35 cellular contexts compared by ENCODE assay signal in the genomic region with DNA sequence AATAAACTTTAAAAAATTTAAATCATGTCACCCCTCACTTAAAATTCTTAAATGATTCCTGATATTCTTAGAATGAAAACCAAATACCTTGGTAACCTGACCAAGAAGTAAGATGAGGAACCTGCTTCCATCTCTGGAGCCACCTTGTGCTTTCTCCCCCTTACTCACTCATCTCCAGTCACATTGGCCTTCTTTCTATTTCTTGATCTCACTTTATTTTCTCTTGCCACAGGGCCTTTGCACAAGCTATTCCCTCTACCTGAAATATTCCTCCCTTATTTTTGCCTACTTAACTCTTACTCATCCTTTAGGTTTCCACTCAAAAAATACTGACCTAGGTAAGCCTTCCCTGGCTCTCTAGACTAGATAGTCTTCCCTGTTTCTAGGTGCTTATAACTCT. TPM values are rescaled to one million over a fixed set of nuclear protein-coding genes. Genes with fewer than 3 reads are reported as not detected.
A peak's percentile ranks its signal among the peaks of the same experiment; 100 is the strongest.
DNase-seq lines count a peak whose midpoint lies in the region; ATAC-seq, FAIRE-seq and TF ChIP-seq lines count a peak whose summit lies in the region.
"Had no signal": no experiment of that assay in that cellular context is flagged by ENCODE, and none has a peak within 500 bp of the region (broad histone marks: within the 10 kb centered on the region; RNA-seq: fewer than 3 reads in every experiment).

No MANE protein-coding gene starts in this region.

- no peak overlapping the region for H3K27ac Mint-ChIP-seq in activated CD4-positive, alpha-beta T cell treated with anti-CD3 and anti-CD28 coated beads, Interleukin-2, amount 10 ng/mL, durations not matched to agents 24 days and 14 days
- H3K27ac Mint-ChIP-seq: B cell; CD14-positive monocyte; CD4-positive, alpha-beta T cell; CD8-positive, alpha-beta T cell had no signal

- H3K9me1 ChIP-seq in K562 (ENCODE audit: control insufficient read depth, insufficient read depth, low read length), result no peaks in the 10 kb centered on the region

- peak; percentile 13 for DNase-seq in activated CD4-positive, alpha-beta T cell treated with anti-CD3 and anti-CD28 coated beads, Interleukin-2, amount 10 ng/mL, durations not matched to agents 24 days and 14 days
- no peak for DNase-seq in activated CD4-positive, alpha-beta T cell treated with anti-CD3 and anti-CD28 coated beads, Interleukin-2, amount 50 U/mL, for 4 hours
- DNase-seq in K562 (ENCODE audit: extremely low read depth in 1 of 4, low spot score in 3 of 4) (no peak), NCI-H69 (lab: John Stamatoyannopoulos, UW) (no peak), aorta (no peak)
- DNase-seq: 8988T; ACHN; AML-193; BE2C; C1 segment of cervical spinal cord; Caco-2; Calu3; CD4-positive, alpha-beta memory T cell; CD4-positive, alpha-beta T cell; CD4-positive, CD25-positive, alpha-beta regulatory T cell; CD8-positive, alpha-beta memory T cell; CD8-positive, alpha-beta T cell; COR-L47; DMS 273 treated with DMSO at 0.1 percent for 48 hours; DMS153; DMS53; DMS79; DMS79 treated with DMSO at 0.1 percent for 48 hours; DND-41; EL had no signal

- H3K4me3 Mint-ChIP-seq in activated CD4-positive, alpha-beta T cell treated with anti-CD3 and anti-CD28 coated beads, Interleukin-2, amount 10 ng/mL, durations not matched to agents 24 days and 14 days, result no peak overlapping the region
- H3K4me3 Mint-ChIP-seq: B cell; CD14-positive monocyte; CD4-positive, alpha-beta memory T cell; CD4-positive, alpha-beta T cell; CD4-positive, CD25-positive, alpha-beta regulatory T cell; CD8-positive, alpha-beta T cell had no signal

- TF ChIP-seq CTCF in HEK293 (tag by site-specific recombination; IDR thresholded peaks at IDR 0.05) (no peak), K562 (IDR thresholded peaks at IDR 0.05 in 2 of 3, conservative IDR thresholded peaks at IDR 0.05 in 1 of 3; ENCODE audit: insufficient read depth in 2 of 3, low read depth in 1 of 3, low read length in 3 of 3) (no peak)

- no peak for FAIRE-seq in K562 (lab: Jason Lieb, UNC)
- FAIRE-seq: A204.1, A549, D721Med had no signal

- H3K9me3 Mint-ChIP-seq in activated CD4-positive, alpha-beta T cell treated with anti-CD3 and anti-CD28 coated beads, Interleukin-2, amount 10 ng/mL, durations not matched to agents 24 days and 14 days, result no peaks in the 10 kb centered on the region
- H3K9me3 Mint-ChIP-seq: CD14-positive monocyte; CD4-positive, alpha-beta T cell; CD4-positive, CD25-positive, alpha-beta regulatory T cell; CD8-positive, alpha-beta memory T cell; CD8-positive, alpha-beta T cell had no signal

- TF ChIP-seq RAD21 in K562 (CRISPR knock-in tag; conservative IDR thresholded peaks at IDR 0.05 in 1 of 2, IDR thresholded peaks at IDR 0.05 in 1 of 2), result no peak

- H3K9me3 ChIP-seq in HEK293 (ENCODE audit: control insufficient read depth, insufficient read depth, low read depth, low read length) (no peaks in the 10 kb centered on the region), K562 (replicated peaks; ENCODE audit: control insufficient read depth, insufficient read depth, low read depth, low read length) (no peaks in the 10 kb centered on the region), aorta (ENCODE audit: control insufficient read depth, low read length) (no peaks in the 10 kb centered on the region)
- H3K9me3 ChIP-seq: A549; BE2C; BLaER1; BLaER1 treated with 17β-estradiol and CSF1 and Interleukin-3, amounts not matched to agents 10 nM and 100 nM; Caco-2 had no signal

- POLR2A ChIA-PET in HEK293 (lab: Yijun Ruan, JAX) (no interaction called here), K562 (lab: Yijun Ruan, JAX) (interaction anchor here (0.5 kb wide), 1 partner anchor 189 kb away, joined by 3 read pairs; no protein-coding TSS in a partner anchor)

- H4K20me1 ChIP-seq in K562 (replicated peaks; ENCODE audit: control insufficient read depth, insufficient read depth, low read length), result no peaks in the 10 kb centered on the region
- H4K20me1 ChIP-seq: BLaER1; BLaER1 treated with 17β-estradiol and CSF1 and Interleukin-3, amounts not matched to agents 10 nM and 100 nM had no signal

- H3K4me3 ChIP-seq in HEK293 (ENCODE audit: low read depth, low read length), result no peak overlapping the region
- no peak overlapping the region for H3K4me3 ChIP-seq in K562
- no peak overlapping the region for H3K4me3 ChIP-seq in aorta (ENCODE audit: low read length in 2 of 2)
- H3K4me3 ChIP-seq: A549; BLaER1; BLaER1 treated with 17β-estradiol and CSF1 and Interleukin-3, amounts not matched to agents 10 nM and 100 nM had no signal

- H3K79me2 ChIP-seq in K562 (ENCODE audit: control insufficient read depth, insufficient read depth, low read length), result peaks cover 15% of the 10 kb centered on the region

- intact Hi-C loops in activated CD4-positive, alpha-beta T cell treated with anti-CD3 and anti-CD28 coated beads, Interleukin-2, amount 10 ng/mL, durations not matched to agents 24 days and 14 days (cut with micrococcal nuclease), result no loop called here
- intact Hi-C loops in K562 (cut with micrococcal nuclease), result no loop called here
- intact Hi-C loops in aorta (cut with DNase I), result no loop called here

- no peak for ATAC-seq in K562
- ATAC-seq in aorta (ENCODE audit: low FRiP score), result no peak
- ATAC-seq: A549; CD8-positive, alpha-beta T cell had no signal

- H3K36me3 ChIP-seq in HEK293 (ENCODE audit: control insufficient read depth in 2 of 2, insufficient read depth in 1 of 2, low read length in 2 of 2), result peaks cover 28 to 54% of the 10 kb centered on the region in 2 experiments
- H3K36me3 ChIP-seq in K562 (ENCODE audit: control insufficient read depth, insufficient read depth, low read length), result peaks cover 11% of the 10 kb centered on the region; the same call in 2 of the 3 replicates
- peaks cover 0 to 3% of the 10 kb centered on the region in 2 donors for H3K36me3 ChIP-seq in aorta (ENCODE audit: control insufficient read depth in 1 of 2, insufficient read depth in 2 of 2, low read length in 1 of 2)

- H3K4me2 ChIP-seq in K562 (ENCODE audit: insufficient read depth, low read length), result no peak overlapping the region
- H3K4me2 ChIP-seq: A549; BLaER1; BLaER1 treated with 17β-estradiol and CSF1 and Interleukin-3, amounts not matched to agents 10 nM and 100 nM had no signal

- BruUV-seq in K562 (replicated peaks; lab: Mats Ljungman, UMichigan), result no TSS peak

- CTCF ChIA-PET in HEK293 (lab: Yijun Ruan, JAX) (no interaction called here), K562 (lab: Yijun Ruan, JAX; ENCODE audit: low intra/inter-chr PET ratio) (no interaction called here)

- H3K36me3 Mint-ChIP-seq in activated CD4-positive, alpha-beta T cell treated with anti-CD3 and anti-CD28 coated beads, Interleukin-2, amount 10 ng/mL, durations not matched to agents 24 days and 14 days (ENCODE audit: low read depth), result peaks cover 24% of the 10 kb centered on the region

- in situ Hi-C loops in K562 (cut with MboI), result no loop called here

- H2AFZ ChIP-seq in K562 (ENCODE audit: low read depth, low read length), result no peak overlapping the region

- no peak overlapping the region for H3K9ac ChIP-seq in K562 (ENCODE audit: insufficient read depth in 1 of 2, low read depth in 2 of 2, low read length in 2 of 2)
- H3K9ac ChIP-seq: BLaER1; BLaER1 treated with 17β-estradiol and CSF1 and Interleukin-3, amounts not matched to agents 10 nM and 100 nM had no signal

- TF ChIP-seq EP300 in K562 (IDR thresholded peaks at IDR 0.05; ENCODE audit: low read length), result no peak

- H3K27ac ChIP-seq in HEK293 (ENCODE audit: extremely low read depth, low read depth, low read length) (no peak overlapping the region), K562 (ENCODE audit: extremely low read depth, low read depth, low read length) (no peak overlapping the region), aorta (ENCODE audit: low read depth in 1 of 2, low read length in 2 of 2) (no peak overlapping the region)
- H3K27ac ChIP-seq: 22Rv1; A549; BLaER1; BLaER1 treated with 17β-estradiol and CSF1 and Interleukin-3, amounts not matched to agents 10 nM and 100 nM; C4-2B had no signal

- peaks cover 10% of the 10 kb centered on the region for H3K4me1 Mint-ChIP-seq in activated CD4-positive, alpha-beta T cell treated with anti-CD3 and anti-CD28 coated beads, Interleukin-2, amount 10 ng/mL, durations not matched to agents 24 days and 14 days

- no peaks in the 10 kb centered on the region for H3K27me3 Mint-ChIP-seq in activated CD4-positive, alpha-beta T cell treated with anti-CD3 and anti-CD28 coated beads, Interleukin-2, amount 10 ng/mL, durations not matched to agents 24 days and 14 days
- H3K27me3 Mint-ChIP-seq: B cell; CD4-positive, alpha-beta memory T cell; CD4-positive, alpha-beta T cell; CD4-positive, CD25-positive, alpha-beta regulatory T cell; CD8-positive, alpha-beta memory T cell had no signal

- no peak for TF ChIP-seq POLR2A in K562 (conservative IDR thresholded peaks at IDR 0.05)

- no peaks in the 10 kb centered on the region for H3K4me1 ChIP-seq in HEK293 (ENCODE audit: control insufficient read depth, insufficient read depth, low read length)
- peaks cover 0 to 2% of the 10 kb centered on the region in 2 experiments; a peak in 2 of 5 replicates for H3K4me1 ChIP-seq in K562 (replicated peaks in 1 of 2; ENCODE audit: control insufficient read depth in 2 of 2, insufficient read depth in 2 of 2, low read length in 2 of 2)
- H3K4me1 ChIP-seq in aorta (ENCODE audit: control insufficient read depth in 1 of 2, insufficient read depth in 2 of 2, low read length in 2 of 2), result no peaks in the 10 kb centered on the region
- H3K4me1 ChIP-seq: BE2C had no signal

- H3K27me3 ChIP-seq in K562 (ENCODE audit: control insufficient read depth in 2 of 2, insufficient read depth in 2 of 2, low read length in 2 of 2), result no peaks in the 10 kb centered on the region
- H3K27me3 ChIP-seq in aorta (ENCODE audit: control insufficient read depth in 1 of 2, insufficient read depth in 2 of 2, low read length in 1 of 2), result no peaks in the 10 kb centered on the region
- H3K27me3 ChIP-seq: BE2C; BLaER1; BLaER1 treated with 17β-estradiol and CSF1 and Interleukin-3, amounts not matched to agents 10 nM and 100 nM had no signal

RNA-seq across cellular contexts. Expression of a gene that starts 5.1 kb away (rescaled TPM):
- 55.8 and 62.0 TPM in 2 replicates for total RNA-seq in activated CD4-positive, alpha-beta T cell treated with anti-CD3 and anti-CD28 coated beads, Interleukin-2, amount 10 ng/mL, durations not matched to agents 24 days and 14 days
- 10.0 and 10.6 TPM in 2 replicates for total RNA-seq in K562 (2011; cell fraction: chromatin; rRNA removed; ENCODE audit: low replicate concordance)
- total RNA-seq in K562 (2011; cell fraction: nucleolus; rRNA removed), result 13.5 and 21.8 TPM in 2 replicates
- 12.1 and 13.6 TPM in 2 replicates for total RNA-seq in K562 (2011; cell fraction: nucleoplasm; rRNA removed)
- total RNA-seq in K562 (2014; rRNA removed), result 36.0 and 46.5 TPM in 2 replicates
- 51.0 and 64.9 TPM in 2 replicates for total RNA-seq in K562 (2014; rRNA removed; fragmentation: Illumina TruSeq; extraction: Trizol)
- 57.6 and 66.2 TPM in 2 replicates for total RNA-seq in K562 (2015; rRNA removed; fragmentation: Illumina TruSeq; extraction: Trizol)
- total RNA-seq in K562 (2021), result 46.6 and 48.9 TPM in 2 replicates
- polyA plus RNA-seq in K562 (2011; rRNA removed), result 33.4 and 36.0 TPM in 2 replicates
- 11.8 and 16.9 TPM in 2 replicates for polyA plus RNA-seq in K562 (2011; cell fraction: cytosol; rRNA removed)
- 21.2 and 28.0 TPM in 2 replicates for polyA plus RNA-seq in K562 (2011; cell fraction: nucleus; rRNA removed)
- polyA plus RNA-seq in K562 (2012), result 74.0 and 74.2 TPM in 2 replicates
- polyA plus RNA-seq in K562 (2014; fragmentation: Illumina TruSeq; extraction: Trizol), result 76.9 and 102 TPM in 2 replicates
- polyA plus RNA-seq in K562 (2014; fragmentation: Nextera tagmentation; extraction: Ambion mirVana), result 10 to 100 TPM; 60.1 to 65.9 TPM
- polyA plus RNA-seq in K562 (2014; rRNA removed), result 42.4 and 48.5 TPM in 2 replicates
- polyA minus RNA-seq in K562 (2011; rRNA and poly(A)+ RNA removed), result 22.9 and 28.4 TPM in 2 replicates
- 13.4 and 25.2 TPM in 2 replicates for polyA minus RNA-seq in K562 (2011; cell fraction: cytosol; rRNA and poly(A)+ RNA removed)
- polyA minus RNA-seq in K562 (2011; cell fraction: nucleus; rRNA and poly(A)+ RNA removed), result 27.6 and 32.0 TPM in 2 replicates
- 10 to 100 TPM; 36.2 to 44.4 TPM for total RNA-seq in aorta
- 100 to 1,000 TPM in 1 of 2 donors, 10 to 100 TPM in 1; 59.5 to 130 TPM for polyA plus RNA-seq in aorta

RNA-seq across cellular contexts. Expression of a gene that starts 5.2 kb away (rescaled TPM):
- total RNA-seq in activated CD4-positive, alpha-beta T cell treated with anti-CD3 and anti-CD28 coated beads, Interleukin-2, amount 10 ng/mL, durations not matched to agents 24 days and 14 days, result 92.3 and 97.5 TPM in 2 replicates
- 57.8 and 125 TPM in 2 replicates for total RNA-seq in K562 (2011; cell fraction: chromatin; rRNA removed; ENCODE audit: low replicate concordance)
- 36.4 and 41.7 TPM in 2 replicates for total RNA-seq in K562 (2011; cell fraction: nucleolus; rRNA removed)
- total RNA-seq in K562 (2011; cell fraction: nucleoplasm; rRNA removed), result 71.3 and 122 TPM in 2 replicates
- total RNA-seq in K562 (2014; rRNA removed) (71.0 and 85.8 TPM in 2 replicates), K562 (2014; rRNA removed; fragmentation: Illumina TruSeq; extraction: Trizol) (93.2 and 111 TPM in 2 replicates), K562 (2015; rRNA removed; fragmentation: Illumina TruSeq; extraction: Trizol) (78.3 and 88.7 TPM in 2 replicates), K562 (2021) (64.2 and 66.3 TPM in 2 replicates), aorta (10 to 100 TPM; 50.0 to 52.8 TPM)
- polyA plus RNA-seq in K562 (2011; rRNA removed) (91.7 and 112 TPM in 2 replicates), K562 (2014; fragmentation: Illumina TruSeq; extraction: Trizol) (92.0 and 93.6 TPM in 2 replicates), K562 (2014; fragmentation: Nextera tagmentation; extraction: Ambion mirVana) (100 to 1,000 TPM; 105 to 112 TPM), K562 (2014; rRNA removed) (85.4 and 97.7 TPM in 2 replicates), aorta (10 to 100 TPM; 27.8 to 27.9 TPM)
- polyA plus RNA-seq in K562 (2011; cell fraction: cytosol; rRNA removed), result 22.8 and 42.0 TPM in 2 replicates
- 104 and 117 TPM in 2 replicates for polyA plus RNA-seq in K562 (2011; cell fraction: nucleus; rRNA removed)
- polyA plus RNA-seq in K562 (2012), result 48.3 and 66.5 TPM in 2 replicates
- 98.5 and 105 TPM in 2 replicates for polyA minus RNA-seq in K562 (2011; rRNA and poly(A)+ RNA removed)
- 24.2 and 27.6 TPM in 2 replicates for polyA minus RNA-seq in K562 (2011; cell fraction: cytosol; rRNA and poly(A)+ RNA removed)
- 72.6 and 79.0 TPM in 2 replicates for polyA minus RNA-seq in K562 (2011; cell fraction: nucleus; rRNA and poly(A)+ RNA removed)
